23 cellular contexts compared by ENCODE assay signal in genomic region chr5:148912146-148912545, GRCh38.
DNase-seq lines count a peak whose midpoint lies in the region; ATAC-seq and TF ChIP-seq lines count a peak whose summit lies in the region.
"Had no signal": no experiment of that assay in that cellular context is flagged by ENCODE, and none has a peak within 500 bp of the region (broad histone marks: within the 10 kb centered on the region; RNA-seq: fewer than 3 reads in every experiment).

No MANE protein-coding gene starts in this region.

- no TSS peak for BruUV-seq in Calu3 (replicated peaks; lab: Mats Ljungman, UMichigan)

- no peak for TF ChIP-seq CTCF in Calu3 (IDR thresholded peaks at IDR 0.05; ENCODE audit: unreplicated experiment)
- TF ChIP-seq CTCF in fibroblast of lung (conservative IDR thresholded peaks at IDR 0.05 in 1 of 2, IDR thresholded peaks at IDR 0.05 in 1 of 2; ENCODE audit: low read depth in 1 of 2, low read length in 2 of 2), result no peak
- no peak for TF ChIP-seq CTCF in parathyroid adenoma (IDR thresholded peaks at IDR 0.05)
- TF ChIP-seq CTCF in mucosa of descending colon (IDR thresholded peaks at IDR 0.05), result no peak

- no peaks in the 10 kb centered on the region for H3K79me2 ChIP-seq in fibroblast of lung (ENCODE audit: control insufficient read depth, insufficient read depth, low read length)
- H3K79me2 ChIP-seq in parathyroid adenoma, result no peaks in the 10 kb centered on the region

- H3K4me2 ChIP-seq in fibroblast of lung (ENCODE audit: extremely low read depth, insufficient read depth, low read length), result no peak overlapping the region
- H3K4me2 ChIP-seq in parathyroid adenoma (ENCODE audit: low read length), result no peak overlapping the region

- no peaks in the 10 kb centered on the region for H3K36me3 ChIP-seq in SJSA1
- no peaks in the 10 kb centered on the region for H3K36me3 ChIP-seq in fibroblast of lung (ENCODE audit: control insufficient read depth, insufficient read depth, low read length)
- H3K36me3 ChIP-seq in parathyroid adenoma (ENCODE audit: control insufficient read depth, insufficient read depth, low read length), result no peaks in the 10 kb centered on the region
- H3K36me3 ChIP-seq in mucosa of descending colon (ENCODE audit: low read depth), result no peaks in the 10 kb centered on the region
- H3K36me3 ChIP-seq: left ventricle myocardium inferior had no signal

- H3K36me3 Mint-ChIP-seq in Calu3 (ENCODE audit: insufficient read depth, unreplicated experiment), result peaks cover 17% of the 10 kb centered on the region
- H3K36me3 Mint-ChIP-seq: CD4-positive, alpha-beta memory T cell; naive thymus-derived CD8-positive, alpha-beta T cell; stimulated activated effector memory CD8-positive, alpha-beta T cell treated with anti-CD3 and anti-CD28 coated beads, Interleukin-12 subunit alpha, Interleukin-12 subunit beta, amount 100 ng/mL, for 72 hours; type B pancreatic cell had no signal

- H3K27ac Mint-ChIP-seq in Calu3 (ENCODE audit: unreplicated experiment), result peak overlapping the region; percentile 93
- H3K27ac Mint-ChIP-seq: activated T-helper 2 cell treated with anti-CD3 and anti-CD28 coated beads, Interferon-gamma antibody, Interleukin-2, Interleukin-4, amounts not matched to agents 10 μg/mL and 5 μg/mL and 100 μg/mL, durations not matched to agents 14 hours and 24 hours and 36 hours; naive thymus-derived CD8-positive, alpha-beta T cell; stimulated activated effector memory CD8-positive, alpha-beta T cell treated with anti-CD3 and anti-CD28 coated beads, Interleukin-12 subunit alpha, Interleukin-12 subunit beta, amount 100 ng/mL, for 72 hours had no signal

- no peak overlapping the region for H2AFZ ChIP-seq in fibroblast of lung (ENCODE audit: low read length)
- H2AFZ ChIP-seq in parathyroid adenoma, result peak overlapping the region; percentile 66

- no peaks in the 10 kb centered on the region for H3K27me3 Mint-ChIP-seq in Calu3 (ENCODE audit: unreplicated experiment)
- H3K27me3 Mint-ChIP-seq: CD4-positive, alpha-beta memory T cell; central memory CD8-positive, alpha-beta T cell had no signal

- H3K9ac ChIP-seq in fibroblast of lung (ENCODE audit: insufficient read depth, low read length), result no peak overlapping the region
- no peak overlapping the region for H3K9ac ChIP-seq in parathyroid adenoma

- CTCF ChIA-PET in Calu3 (lab: Charles Lee), result interaction anchor here (0.6 to 4.3 kb wide), 19 partner anchors 8 to 202 kb away, joined by 3 to 54 read pairs (median 4); partner anchors contain the start of gene ADRB2

- H3K4me1 ChIP-seq in SJSA1 (replicated peaks) (peaks cover 82% of the 10 kb centered on the region), fibroblast of lung (ENCODE audit: control insufficient read depth, extremely low read depth, insufficient read depth, low read length) (peaks cover 37% of the 10 kb centered on the region), parathyroid adenoma (peaks cover 49% of the 10 kb centered on the region), mucosa of descending colon (ENCODE audit: low read depth) (peaks cover 14% of the 10 kb centered on the region)

- H3K27ac ChIP-seq in SJSA1 (peak overlapping the region; percentile 99), fibroblast of lung (ENCODE audit: insufficient read depth, low read length) (peak overlapping the region; percentile 87), parathyroid adenoma (peak overlapping the region; percentile 92)
- H3K27ac ChIP-seq: left ventricle myocardium inferior had no signal

- H3K4me3 ChIP-seq in SJSA1 (no peak overlapping the region), fibroblast of lung (replicated peaks in 1 of 4; ENCODE audit: control extremely low read depth in 1 of 4, insufficient read depth in 1 of 4, low read depth in 3 of 4, low read length in 4 of 4) (no peak overlapping the region), parathyroid adenoma (ENCODE audit: low read depth, low read length) (no peak overlapping the region), mucosa of descending colon (no peak overlapping the region)
- H3K4me3 ChIP-seq: left ventricle myocardium inferior had no signal

- H3K9me3 ChIP-seq in SJSA1 (replicated peaks), result no peaks in the 10 kb centered on the region
- no peaks in the 10 kb centered on the region for H3K9me3 ChIP-seq in fibroblast of lung (ENCODE audit: control insufficient read depth, insufficient read depth, low read depth, low read length)
- H3K9me3 ChIP-seq in parathyroid adenoma (ENCODE audit: control insufficient read depth, low read length), result no peaks in the 10 kb centered on the region
- H3K9me3 ChIP-seq in mucosa of descending colon, result no peaks in the 10 kb centered on the region
- H3K9me3 ChIP-seq: left ventricle myocardium inferior had no signal

- peaks cover 83% of the 10 kb centered on the region for H3K4me1 Mint-ChIP-seq in Calu3 (ENCODE audit: low read depth, unreplicated experiment)

- H4K20me1 ChIP-seq in fibroblast of lung (ENCODE audit: control insufficient read depth, extremely low read depth, insufficient read depth, low read length), result no peaks in the 10 kb centered on the region

- intact Hi-C loops in Calu3 (cut with micrococcal nuclease; ENCODE audit: unreplicated experiment) (loop anchor here (1.0 to 5.0 kb wide), 6 partner anchors 83 to 315 kb away; no protein-coding TSS in a partner anchor), mucosa of descending colon (cut with DNase I, micrococcal nuclease) (no loop called here), left ventricle myocardium superior (cut with micrococcal nuclease) (no loop called here)

- DNase-seq in Calu3, result peak; percentile 23
- no peak for DNase-seq in SJSA1 (ENCODE audit: low read depth in 1 of 2, low spot score in 2 of 2)
- no peak for DNase-seq in fibroblast of lung (ENCODE audit: low read depth in 2 of 2)
- DNase-seq in activated gamma-delta T cell treated with Interleukin-2 at 50 U/mL for 16 hours, result no peak
- no peak for DNase-seq in GM19238 (ENCODE audit: insufficient read length, low spot score)
- DNase-seq in mucosa of descending colon, result no peak
- DNase-seq in left ventricle myocardium superior, result no peak
- DNase-seq: CD4-positive, alpha-beta memory T cell; DMS79; effector memory CD4-positive, alpha-beta T cell; left ventricle myocardium inferior; MM.1S; naive thymus-derived CD8-positive, alpha-beta T cell; NCI-H1930; NCI-H446; SHP77; stimulated activated CD4-positive, alpha-beta T cell treated with anti-CD3 and anti-CD28 coated beads, Interleukin-12 subunit alpha, Interleukin-12 subunit beta, amount 100 ng/mL, for 4 hours had no signal

- no peak for ATAC-seq in mucosa of descending colon
- no peak for ATAC-seq in left ventricle myocardium superior
- ATAC-seq: activated CD4-positive, CD25-positive, alpha-beta regulatory T cell treated with anti-CD3 and anti-CD28 coated beads, Interleukin-2, amount 50 U/mL, for 24 hours; naive thymus-derived CD8-positive, alpha-beta T cell; stimulated activated effector memory CD8-positive, alpha-beta T cell treated with anti-CD3 and anti-CD28 coated beads, Interleukin-12 subunit alpha, Interleukin-12 subunit beta, amount 100 ng/mL, for 72 hours had no signal

- H3K4me3 Mint-ChIP-seq in Calu3 (ENCODE audit: low read depth, unreplicated experiment), result no peak overlapping the region
- H3K4me3 Mint-ChIP-seq: CD4-positive, alpha-beta memory T cell; central memory CD8-positive, alpha-beta T cell; naive thymus-derived CD8-positive, alpha-beta T cell; stimulated activated effector memory CD8-positive, alpha-beta T cell treated with anti-CD3 and anti-CD28 coated beads, Interleukin-12 subunit alpha, Interleukin-12 subunit beta, amount 100 ng/mL, for 72 hours; type B pancreatic cell had no signal

- H3K27me3 ChIP-seq in SJSA1 (replicated peaks) (no peaks in the 10 kb centered on the region), fibroblast of lung (ENCODE audit: control insufficient read depth, insufficient read depth, low read length) (no peaks in the 10 kb centered on the region), parathyroid adenoma (ENCODE audit: control insufficient read depth, insufficient read depth, low read length) (no peaks in the 10 kb centered on the region)

- no peaks in the 10 kb centered on the region for H3K9me3 Mint-ChIP-seq in Calu3 (ENCODE audit: low read depth, unreplicated experiment)
- H3K9me3 Mint-ChIP-seq: activated T-helper 2 cell treated with anti-CD3 and anti-CD28 coated beads, Interferon-gamma antibody, Interleukin-2, Interleukin-4, amounts not matched to agents 10 μg/mL and 5 μg/mL and 100 μg/mL, durations not matched to agents 14 hours and 24 hours and 36 hours; CD4-positive, alpha-beta memory T cell; central memory CD8-positive, alpha-beta T cell; naive thymus-derived CD8-positive, alpha-beta T cell; stimulated activated effector memory CD8-positive, alpha-beta T cell treated with anti-CD3 and anti-CD28 coated beads, Interleukin-12 subunit alpha, Interleukin-12 subunit beta, amount 100 ng/mL, for 72 hours; type B pancreatic cell had no signal
